8 cellular contexts compared by ENCODE assay signal in genomic region chr9:129489838-129490582, GRCh38.
A peak's percentile ranks its signal among the peaks of the same experiment; 100 is the strongest.
DNase-seq lines count a peak whose midpoint lies in the region; ATAC-seq, FAIRE-seq and TF ChIP-seq lines count a peak whose summit lies in the region.

No MANE protein-coding gene starts in this region.

- in situ Hi-C loops in HepG2 (cut with HindIII; ENCODE audit: extremely low pct_ligation_motif_present, low pct_unique_long_range_greater_than_20kb): loop anchor here (10.0 kb wide), 1 partner anchor 125 kb away; no protein-coding TSS in a partner anchor

- no peak for TF ChIP-seq EP300 in HepG2 (IDR thresholded peaks at IDR 0.05; ENCODE audit: low read depth in 2 of 2, low read length in 2 of 2)
- TF ChIP-seq EP300 in HepG2 (CRISPR knock-in tag; IDR thresholded peaks at IDR 0.05; ENCODE audit: borderline replicate concordance): no peak

- peaks cover 1 to 3% of the 10 kb centered on the region in 2 experiments; a peak in 2 of 5 replicates for H3K36me3 ChIP-seq in HepG2 (replicated peaks in 1 of 2; ENCODE audit: control insufficient read depth in 1 of 2, insufficient read depth in 2 of 2, low read length in 2 of 2)

- no peak for TF ChIP-seq CTCF in HepG2 (CRISPR knock-in tag; IDR thresholded peaks at IDR 0.05)

- FAIRE-seq in HepG2 (lab: Jason Lieb, UNC): no peak

- peak in 1 of 2 experiments; percentile 31; a peak in 1 of 4 replicates for TF ChIP-seq POLR2A in HepG2 (IDR thresholded peaks at IDR 0.05; ENCODE audit: insufficient read depth in 1 of 2, low read depth in 2 of 2, low read length in 2 of 2)

- CTCF ChIA-PET in HepG2 (lab: Yijun Ruan, JAX; ENCODE audit: low intra/inter-chr PET ratio, low total read pairs): no interaction called here

- H3K4me2 ChIP-seq in HepG2 (ENCODE audit: low read depth, low read length): peak overlapping the region; percentile 100

- peaks cover 94% of the 10 kb centered on the region for H3K4me1 ChIP-seq in HepG2 (ENCODE audit: insufficient read depth, low read length)

- peak overlapping the region; percentile 68 to 86 (median 72) for H3K4me3 ChIP-seq in HepG2 (replicated peaks in 1 of 3; ENCODE audit: insufficient read depth in 1 of 3, low read depth in 2 of 3, low read length in 3 of 3)

- WGBS in HepG2 (ENCODE audit: low lambda C conversion rate): 38% methylated on average over 11 of the region's 15 CpGs

- ATAC-seq in Right ventricle myocardium inferior (peak; percentile 2), HepG2 (no peak), GM18873 (IDR thresholded peaks at IDR 0.05; ENCODE audit: low FRiP score, unreplicated experiment) (no peak), GM21367 (IDR thresholded peaks at IDR 0.05; ENCODE audit: unreplicated experiment) (no peak)

- peak overlapping the region; percentile 91 for H3K27ac ChIP-seq in HepG2 (ENCODE audit: extremely low read length, insufficient read depth, low read length)

- H3K27me3 ChIP-seq in HepG2 (ENCODE audit: control insufficient read depth in 1 of 2, insufficient read depth in 2 of 2, low read length in 2 of 2): no peaks in the 10 kb centered on the region; a peak in 1 of 5 replicates

- H3K9ac ChIP-seq in HepG2 (ENCODE audit: insufficient read depth, low read depth, low read length): peak overlapping the region; percentile 99

- TF ChIP-seq RAD21 in HepG2 (CRISPR knock-in tag; IDR thresholded peaks at IDR 0.05): no peak

- peak; percentile 60 for DNase-seq in Right ventricle myocardium inferior (ENCODE audit: missing footprints)
- DNase-seq in cardiac septum (ENCODE audit: low spot score): no peak
- DNase-seq in astrocyte of the hippocampus (ENCODE audit: low read depth, low spot score): peak; percentile 51
- no peak for DNase-seq in HepG2 (ENCODE audit: low spot score)
- DNase-seq in stimulated activated CD8-positive, alpha-beta memory T cell treated with anti-CD3 and anti-CD28 coated beads, Interleukin-7, amount 100 ng/mL, for 4 hours (ENCODE audit: low read depth in 2 of 2): peak; percentile 51 to 62
- DNase-seq in NCI-H2081 treated with DMSO at 0.1 percent for 48 hours (lab: John Stamatoyannopoulos, UW): no peak

- no peaks in the 10 kb centered on the region for H3K9me3 ChIP-seq in HepG2 (ENCODE audit: low read length)

- H4K20me1 ChIP-seq in HepG2 (ENCODE audit: insufficient read depth, low read length): no peaks in the 10 kb centered on the region

- BruUV-seq in HepG2 (replicated peaks; lab: Mats Ljungman, UMichigan): no TSS peak

- POLR2A ChIA-PET in HepG2 (lab: Yijun Ruan, JAX): interaction anchor here (0.8 to 2.6 kb wide), 14 partner anchors 8 to 350 kb away, joined by 3 to 18 read pairs (median 6); partner anchors contain the start of gene IER5L

- intact Hi-C loops in Right ventricle myocardium inferior (cut with DNase I): loop anchor here (2.0 to 5.0 kb wide), 2 partner anchors 107 to 117 kb away; no protein-coding TSS in a partner anchor
- intact Hi-C loops in cardiac septum (cut with DNase I): loop anchor here (2.0 kb wide), 1 partner anchor 117 kb away; no protein-coding TSS in a partner anchor
- intact Hi-C loops in HepG2 (cut with micrococcal nuclease; ENCODE audit: unreplicated experiment): loop anchor here (5.0 to 10.0 kb wide), 4 partner anchors 77 to 315 kb away; partner anchors contain the start of gene IER5L

- H2AFZ ChIP-seq in HepG2 (ENCODE audit: low read length): no peak overlapping the region

- H3K79me2 ChIP-seq in HepG2 (ENCODE audit: insufficient read depth, low read length): peaks cover 32% of the 10 kb centered on the region

TF ChIP-seq in HepG2, 621 proteins besides CTCF, POLR2A, EP300 and RAD21 (continues in another document):
- TF ChIP-seq DMAP1 (CRISPR knock-in tag; IDR thresholded peaks at IDR 0.05) (peak; percentile 18; the same call in 1 of the 2 replicates), E2F1 (CRISPR knock-in tag; IDR thresholded peaks at IDR 0.05) (no peak), NFIB (CRISPR knock-in tag; IDR thresholded peaks at IDR 0.05; ENCODE audit: borderline replicate concordance) (no peak), BATF2 (CRISPR knock-in tag; IDR thresholded peaks at IDR 0.05) (no peak), KAT7 (CRISPR knock-in tag; IDR thresholded peaks at IDR 0.05; ENCODE audit: borderline replicate concordance) (peak; percentile 43; the same call in 1 of the 2 replicates), ZNF549 (CRISPR knock-in tag; IDR thresholded peaks at IDR 0.05) (no peak), NKX3-1 (CRISPR knock-in tag; IDR thresholded peaks at IDR 0.05) (no peak), SP5 (CRISPR knock-in tag; IDR thresholded peaks at IDR 0.05; ENCODE audit: borderline replicate concordance, low read depth) (no peak)
- TF ChIP-seq, protein P1, sequence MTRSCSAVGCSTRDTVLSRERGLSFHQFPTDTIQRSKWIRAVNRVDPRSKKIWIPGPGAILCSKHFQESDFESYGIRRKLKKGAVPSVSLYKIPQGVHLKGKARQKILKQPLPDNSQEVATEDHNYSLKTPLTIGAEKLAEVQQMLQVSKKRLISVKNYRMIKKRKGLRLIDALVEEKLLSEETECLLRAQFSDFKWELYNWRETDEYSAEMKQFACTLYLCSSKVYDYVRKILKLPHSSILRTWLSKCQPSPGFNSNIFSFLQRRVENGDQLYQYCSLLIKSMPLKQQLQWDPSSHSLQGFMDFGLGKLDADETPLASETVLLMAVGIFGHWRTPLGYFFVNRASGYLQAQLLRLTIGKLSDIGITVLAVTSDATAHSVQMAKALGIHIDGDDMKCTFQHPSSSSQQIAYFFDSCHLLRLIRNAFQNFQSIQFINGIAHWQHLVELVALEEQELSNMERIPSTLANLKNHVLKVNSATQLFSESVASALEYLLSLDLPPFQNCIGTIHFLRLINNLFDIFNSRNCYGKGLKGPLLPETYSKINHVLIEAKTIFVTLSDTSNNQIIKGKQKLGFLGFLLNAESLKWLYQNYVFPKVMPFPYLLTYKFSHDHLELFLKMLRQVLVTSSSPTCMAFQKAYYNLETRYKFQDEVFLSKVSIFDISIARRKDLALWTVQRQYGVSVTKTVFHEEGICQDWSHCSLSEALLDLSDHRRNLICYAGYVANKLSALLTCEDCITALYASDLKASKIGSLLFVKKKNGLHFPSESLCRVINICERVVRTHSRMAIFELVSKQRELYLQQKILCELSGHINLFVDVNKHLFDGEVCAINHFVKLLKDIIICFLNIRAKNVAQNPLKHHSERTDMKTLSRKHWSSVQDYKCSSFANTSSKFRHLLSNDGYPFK (CRISPR knock-in tag; IDR thresholded peaks at IDR 0.05; ENCODE audit: borderline replicate concordance): no peak
- TF ChIP-seq, protein P2, sequence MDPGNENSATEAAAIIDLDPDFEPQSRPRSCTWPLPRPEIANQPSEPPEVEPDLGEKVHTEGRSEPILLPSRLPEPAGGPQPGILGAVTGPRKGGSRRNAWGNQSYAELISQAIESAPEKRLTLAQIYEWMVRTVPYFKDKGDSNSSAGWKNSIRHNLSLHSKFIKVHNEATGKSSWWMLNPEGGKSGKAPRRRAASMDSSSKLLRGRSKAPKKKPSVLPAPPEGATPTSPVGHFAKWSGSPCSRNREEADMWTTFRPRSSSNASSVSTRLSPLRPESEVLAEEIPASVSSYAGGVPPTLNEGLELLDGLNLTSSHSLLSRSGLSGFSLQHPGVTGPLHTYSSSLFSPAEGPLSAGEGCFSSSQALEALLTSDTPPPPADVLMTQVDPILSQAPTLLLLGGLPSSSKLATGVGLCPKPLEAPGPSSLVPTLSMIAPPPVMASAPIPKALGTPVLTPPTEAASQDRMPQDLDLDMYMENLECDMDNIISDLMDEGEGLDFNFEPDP (CRISPR knock-in tag; conservative IDR thresholded peaks at IDR 0.05): no peak
- TF ChIP-seq, protein P3, sequence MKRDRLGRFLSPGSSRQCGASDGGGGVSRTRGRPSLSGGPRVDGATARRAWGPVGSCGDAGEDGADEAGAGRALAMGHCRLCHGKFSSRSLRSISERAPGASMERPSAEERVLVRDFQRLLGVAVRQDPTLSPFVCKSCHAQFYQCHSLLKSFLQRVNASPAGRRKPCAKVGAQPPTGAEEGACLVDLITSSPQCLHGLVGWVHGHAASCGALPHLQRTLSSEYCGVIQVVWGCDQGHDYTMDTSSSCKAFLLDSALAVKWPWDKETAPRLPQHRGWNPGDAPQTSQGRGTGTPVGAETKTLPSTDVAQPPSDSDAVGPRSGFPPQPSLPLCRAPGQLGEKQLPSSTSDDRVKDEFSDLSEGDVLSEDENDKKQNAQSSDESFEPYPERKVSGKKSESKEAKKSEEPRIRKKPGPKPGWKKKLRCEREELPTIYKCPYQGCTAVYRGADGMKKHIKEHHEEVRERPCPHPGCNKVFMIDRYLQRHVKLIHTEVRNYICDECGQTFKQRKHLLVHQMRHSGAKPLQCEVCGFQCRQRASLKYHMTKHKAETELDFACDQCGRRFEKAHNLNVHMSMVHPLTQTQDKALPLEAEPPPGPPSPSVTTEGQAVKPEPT (CRISPR knock-in tag; IDR thresholded peaks at IDR 0.05; ENCODE audit: low read depth): no peak
- TF ChIP-seq, protein P4, sequence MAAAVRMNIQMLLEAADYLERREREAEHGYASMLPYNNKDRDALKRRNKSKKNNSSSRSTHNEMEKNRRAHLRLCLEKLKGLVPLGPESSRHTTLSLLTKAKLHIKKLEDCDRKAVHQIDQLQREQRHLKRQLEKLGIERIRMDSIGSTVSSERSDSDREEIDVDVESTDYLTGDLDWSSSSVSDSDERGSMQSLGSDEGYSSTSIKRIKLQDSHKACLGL (CRISPR knock-in tag; IDR thresholded peaks at IDR 0.05): no peak
- TF ChIP-seq, protein P5, sequence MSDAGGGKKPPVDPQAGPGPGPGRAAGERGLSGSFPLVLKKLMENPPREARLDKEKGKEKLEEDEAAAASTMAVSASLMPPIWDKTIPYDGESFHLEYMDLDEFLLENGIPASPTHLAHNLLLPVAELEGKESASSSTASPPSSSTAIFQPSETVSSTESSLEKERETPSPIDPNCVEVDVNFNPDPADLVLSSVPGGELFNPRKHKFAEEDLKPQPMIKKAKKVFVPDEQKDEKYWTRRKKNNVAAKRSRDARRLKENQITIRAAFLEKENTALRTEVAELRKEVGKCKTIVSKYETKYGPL (CRISPR knock-in tag; IDR thresholded peaks at IDR 0.05): no peak

Comparison
In these comparisons a context has a peak if more than half of its experiments do, and no peak if none do; other contexts are left out.
1. DNase-seq: peak in Right ventricle myocardium inferior (single experiment), astrocyte of the hippocampus (single experiment) and stimulated activated CD8-positive, alpha-beta memory T cell treated with anti-CD3 and anti-CD28 coated beads, Interleukin-7, amount 100 ng/mL, for 4 hours (2 of 2); none in cardiac septum (single experiment), HepG2 (single experiment) and NCI-H2081 treated with DMSO at 0.1 percent for 48 hours (single experiment).